Comparison of ENCODE assay signal across 21 cellular contexts in the genomic region with DNA sequence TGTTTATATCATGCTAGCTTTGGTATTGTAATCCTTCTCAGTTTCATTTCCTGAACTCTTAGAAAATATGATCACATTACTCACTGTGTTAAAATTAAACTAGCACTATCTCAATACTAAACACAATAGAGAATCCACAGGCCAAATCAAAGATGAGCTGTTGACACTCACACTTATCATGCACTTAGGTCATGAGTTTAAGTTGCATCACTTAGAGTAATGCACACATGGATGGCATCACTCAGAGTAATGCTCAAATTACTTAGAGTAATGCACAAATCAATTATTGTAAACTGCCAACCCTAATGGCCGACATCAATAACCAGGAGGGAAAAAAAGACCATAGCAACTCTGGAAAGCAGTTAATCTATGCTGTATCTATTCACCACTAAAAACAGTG. TPM values are rescaled to one million over a fixed set of nuclear protein-coding genes. Genes with fewer than 3 reads are reported as not detected.
DNase-seq lines count a peak whose midpoint lies in the region; ATAC-seq and TF ChIP-seq lines count a peak whose summit lies in the region.
"Had no signal": no experiment of that assay in that cellular context is flagged by ENCODE, and none has a peak within 500 bp of the region (broad histone marks: within the 10 kb centered on the region; RNA-seq: fewer than 3 reads in every experiment).

No MANE protein-coding gene starts in this region.

- H3K4me2 ChIP-seq in SK-N-SH (no peak overlapping the region), MM.1S (ENCODE audit: low read depth, low read length) (peak overlapping the region; percentile 90)

- no peak overlapping the region for H3K4me3 ChIP-seq in SK-N-SH (ENCODE audit: low read depth in 2 of 2, low read length in 1 of 2)
- H3K4me3 ChIP-seq in MM.1S (ENCODE audit: low read length), result no peak overlapping the region
- H3K4me3 ChIP-seq in fibroblast of the aortic adventitia (ENCODE audit: low read depth, low read length), result no peak overlapping the region
- H3K4me3 ChIP-seq: ascending aorta, gastroesophageal sphincter, MG63, right atrium auricular region had no signal

- H4K20me1 ChIP-seq in SK-N-SH (ENCODE audit: insufficient read depth), result no peaks in the 10 kb centered on the region
- no peaks in the 10 kb centered on the region for H4K20me1 ChIP-seq in MM.1S (ENCODE audit: insufficient read depth, low read length)

- no peaks in the 10 kb centered on the region; the same call in 1 of the 2 replicates for H3K27me3 ChIP-seq in SK-N-SH (ENCODE audit: insufficient read depth)
- no peaks in the 10 kb centered on the region for H3K27me3 ChIP-seq in MM.1S (replicated peaks; ENCODE audit: insufficient read depth, low read length)
- H3K27me3 ChIP-seq: ascending aorta, gastroesophageal sphincter, right atrium auricular region, transverse colon had no signal

- H3F3A ChIP-seq in SK-N-SH (replicated peaks; ENCODE audit: insufficient read depth) (peaks cover 6% of the 10 kb centered on the region), MM.1S (ENCODE audit: insufficient read depth, low read length) (peaks cover 11% of the 10 kb centered on the region)

- POLR2A ChIA-PET in SK-N-SH (lab: Yijun Ruan, JAX), result no interaction called here

- TF ChIP-seq CTCF in SK-N-SH (IDR thresholded peaks at IDR 0.05), result no peak
- no peak for TF ChIP-seq CTCF in MM.1S (IDR thresholded peaks at IDR 0.05; ENCODE audit: low read length)
- TF ChIP-seq CTCF in fibroblast of the aortic adventitia (IDR thresholded peaks at IDR 0.05; ENCODE audit: insufficient read depth, low read length), result no peak

- H3K36me3 ChIP-seq in SK-N-SH (replicated peaks in 1 of 2; ENCODE audit: control insufficient read depth in 1 of 2, insufficient read depth in 2 of 2, low read length in 1 of 2) (no peaks in the 10 kb centered on the region), MM.1S (replicated peaks; ENCODE audit: insufficient read depth, low read length) (no peaks in the 10 kb centered on the region)
- H3K36me3 ChIP-seq: ascending aorta, gastroesophageal sphincter, MG63, right atrium auricular region, transverse colon had no signal

- H3K9ac ChIP-seq in SK-N-SH (no peak overlapping the region), MM.1S (ENCODE audit: low read length) (no peak overlapping the region; the same call in 1 of the 2 replicates)

- no peak for ATAC-seq in SK-N-SH treated with all-trans-retinoic acid at 6 μM for 48 hours
- ATAC-seq in GM18867 (IDR thresholded peaks at IDR 0.05; ENCODE audit: unreplicated experiment), result no peak

- TF ChIP-seq RAD21 in SK-N-SH (IDR thresholded peaks at IDR 0.05; ENCODE audit: low read length), result no peak

- H3K4me1 ChIP-seq in SK-N-SH (ENCODE audit: control insufficient read depth in 1 of 2, insufficient read depth in 2 of 2, low read depth in 1 of 2, low read length in 1 of 2) (no peaks in the 10 kb centered on the region), MM.1S (ENCODE audit: low read length) (peaks cover 10% of the 10 kb centered on the region)
- H3K4me1 ChIP-seq: ascending aorta, right atrium auricular region had no signal

- no peak overlapping the region for H3K27ac ChIP-seq in SK-N-SH (ENCODE audit: low read depth in 2 of 2, low read length in 1 of 2)
- peak overlapping the region; percentile 3; the same call in 1 of the 2 replicates for H3K27ac ChIP-seq in MM.1S (ENCODE audit: low read length)
- H3K27ac ChIP-seq: ascending aorta, gastroesophageal sphincter, right atrium auricular region, transverse colon had no signal

- H3K79me2 ChIP-seq in SK-N-SH (ENCODE audit: insufficient read depth) (no peaks in the 10 kb centered on the region), MM.1S (ENCODE audit: low read length) (no peaks in the 10 kb centered on the region)

- 54% methylated on average over 1 of the region's 1 CpG for WGBS in SK-N-SH (ENCODE audit: low lambda C conversion rate)

- in situ Hi-C loops in SK-MEL-5 (cut with HindIII; ENCODE audit: low pct_unique_long_range_greater_than_20kb, low sequenced_read_pairs), result no loop called here

- H3K9me2 ChIP-seq in SK-N-SH, result no peaks in the 10 kb centered on the region
- no peaks in the 10 kb centered on the region for H3K9me2 ChIP-seq in MM.1S (replicated peaks; ENCODE audit: insufficient read depth, low read length)

- CTCF ChIA-PET in SK-N-SH (lab: Yijun Ruan, JAX), result interaction anchor here (0.6 to 3.0 kb wide), 24 partner anchors 8 to 428 kb away, joined by 3 to 28 read pairs (median 3); partner anchors contain the start of gene PARL

- DNase-seq in SK-N-SH (no peak), MM.1S (peak; percentile 42), SK-MEL-5 (ENCODE audit: low read depth, low spot score) (peak; percentile 24), fibroblast of the aortic adventitia (ENCODE audit: low read depth) (peak; percentile 41), SW 1271 (lab: John Stamatoyannopoulos, UW) (no peak), NCI-H2081 (lab: John Stamatoyannopoulos, UW) (no peak)
- DNase-seq: activated CD4-positive, alpha-beta T cell treated with anti-CD3 and anti-CD28 coated beads, Interleukin-2, amount 50 U/mL, for 4 hours; activated effector memory CD4-positive, alpha-beta T cell treated with Interleukin-2 at 50 U/mL for 16 hours; H9; kidney glomerular epithelial cell; mesenchymal stem cell; MG63; naive B cell; NCI-H2171; NK-92 treated with Interleukin-12 subunit alpha and Interleukin-12 subunit beta, amount 100 ng/mL, for 24 hours; transverse colon had no signal

- H2AFZ ChIP-seq in SK-N-SH (ENCODE audit: low read depth), result no peak overlapping the region
- H2AFZ ChIP-seq in MM.1S (ENCODE audit: low read length), result 0 out of 2 replicates have a peak overlapping the region, but pooled peaks have one; percentile 73

- H3K9me3 ChIP-seq in SK-N-SH (no peaks in the 10 kb centered on the region), MM.1S (replicated peaks; ENCODE audit: insufficient read depth, low read length) (no peaks in the 10 kb centered on the region)
- H3K9me3 ChIP-seq: ascending aorta, gastroesophageal sphincter, MG63, right atrium auricular region, transverse colon had no signal

- no peak for TF ChIP-seq EP300 in SK-N-SH (IDR thresholded peaks at IDR 0.05; ENCODE audit: borderline replicate concordance in 1 of 2, low read depth in 1 of 2, low read length in 1 of 2)

TF ChIP-seq in SK-N-SH treated with all-trans-retinoic acid at 6 μM for 48 hours, 23 proteins besides CTCF, POLR2A, EP300 and RAD21:
- TF ChIP-seq ISL1 (CRISPR knock-in tag; IDR thresholded peaks at IDR 0.05) (peak; percentile 63), BACH2 (CRISPR knock-in tag; IDR thresholded peaks at IDR 0.05; ENCODE audit: borderline replicate concordance) (no peak)

TF ChIP-seq in SK-N-SH, 30 proteins besides CTCF, POLR2A, EP300 and RAD21:
- TF ChIP-seq RCOR1 (IDR thresholded peaks at IDR 0.05; ENCODE audit: low read length) (no peak), NFIC (IDR thresholded peaks at IDR 0.05; ENCODE audit: borderline replicate concordance) (no peak), POLR2AphosphoS5 (IDR thresholded peaks at IDR 0.05; ENCODE audit: low read depth, low read length) (no peak)

RNA-seq across cellular contexts. Expression of gene MCF2L2, which starts 40.0 kb away (rescaled TPM):
- 0.56 and 0.75 TPM in 2 replicates for polyA plus RNA-seq in SK-N-SH (2012; rRNA removed)
- 0.35 and 0.42 TPM in 2 replicates for polyA plus RNA-seq in SK-N-SH (2012; cell fraction: cytosol; rRNA removed)
- 1.8 and 2.7 TPM in 2 replicates for polyA plus RNA-seq in SK-N-SH (2012; cell fraction: nucleus; rRNA removed)
- total RNA-seq in SK-MEL-5 (2014; rRNA removed; shearing (Covaris generic)), result 0.79 and 1.0 TPM in 2 replicates
- 0.14 and 1.0 TPM in 2 replicates for polyA plus RNA-seq in SK-MEL-5 (2015; cell fraction: cytosol; rRNA removed)
- polyA plus RNA-seq in SK-MEL-5 (2015; cell fraction: nucleus; rRNA removed), result 3.7 and 8.9 TPM in 2 replicates
- 0.09 TPM in 1 of 2 replicates, not detected in the other for total RNA-seq in fibroblast of the aortic adventitia (ENCODE audit: low replicate concordance)
- total RNA-seq: ascending aorta had no signal

Comparison
In these comparisons a context has a peak if more than half of its experiments do, and no peak if none do; other contexts are left out.
1. DNase-seq: peak in MM.1S (single experiment), SK-MEL-5 (single experiment) and fibroblast of the aortic adventitia (single experiment); none in SK-N-SH (single experiment), SW 1271 (0 of 2) and NCI-H2081 (0 of 2).